ENCODE assay signal across 1 cellular context in genomic region chr5:143537056-143537455, GRCh38.
TF ChIP-seq lines count a peak whose summit lies in the region.

No MANE protein-coding gene starts in this region.

TF ChIP-seq in HCT116, 20 proteins besides CTCF, POLR2A, EP300 and RAD21 (continued from another document):
- TF ChIP-seq, protein P1, sequence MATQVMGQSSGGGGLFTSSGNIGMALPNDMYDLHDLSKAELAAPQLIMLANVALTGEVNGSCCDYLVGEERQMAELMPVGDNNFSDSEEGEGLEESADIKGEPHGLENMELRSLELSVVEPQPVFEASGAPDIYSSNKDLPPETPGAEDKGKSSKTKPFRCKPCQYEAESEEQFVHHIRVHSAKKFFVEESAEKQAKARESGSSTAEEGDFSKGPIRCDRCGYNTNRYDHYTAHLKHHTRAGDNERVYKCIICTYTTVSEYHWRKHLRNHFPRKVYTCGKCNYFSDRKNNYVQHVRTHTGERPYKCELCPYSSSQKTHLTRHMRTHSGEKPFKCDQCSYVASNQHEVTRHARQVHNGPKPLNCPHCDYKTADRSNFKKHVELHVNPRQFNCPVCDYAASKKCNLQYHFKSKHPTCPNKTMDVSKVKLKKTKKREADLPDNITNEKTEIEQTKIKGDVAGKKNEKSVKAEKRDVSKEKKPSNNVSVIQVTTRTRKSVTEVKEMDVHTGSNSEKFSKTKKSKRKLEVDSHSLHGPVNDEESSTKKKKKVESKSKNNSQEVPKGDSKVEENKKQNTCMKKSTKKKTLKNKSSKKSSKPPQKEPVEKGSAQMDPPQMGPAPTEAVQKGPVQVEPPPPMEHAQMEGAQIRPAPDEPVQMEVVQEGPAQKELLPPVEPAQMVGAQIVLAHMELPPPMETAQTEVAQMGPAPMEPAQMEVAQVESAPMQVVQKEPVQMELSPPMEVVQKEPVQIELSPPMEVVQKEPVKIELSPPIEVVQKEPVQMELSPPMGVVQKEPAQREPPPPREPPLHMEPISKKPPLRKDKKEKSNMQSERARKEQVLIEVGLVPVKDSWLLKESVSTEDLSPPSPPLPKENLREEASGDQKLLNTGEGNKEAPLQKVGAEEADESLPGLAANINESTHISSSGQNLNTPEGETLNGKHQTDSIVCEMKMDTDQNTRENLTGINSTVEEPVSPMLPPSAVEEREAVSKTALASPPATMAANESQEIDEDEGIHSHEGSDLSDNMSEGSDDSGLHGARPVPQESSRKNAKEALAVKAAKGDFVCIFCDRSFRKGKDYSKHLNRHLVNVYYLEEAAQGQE (IDR thresholded peaks at IDR 0.05; ENCODE audit: low read depth), result no peak
